17 cellular contexts compared by ENCODE assay signal in the genomic region with DNA sequence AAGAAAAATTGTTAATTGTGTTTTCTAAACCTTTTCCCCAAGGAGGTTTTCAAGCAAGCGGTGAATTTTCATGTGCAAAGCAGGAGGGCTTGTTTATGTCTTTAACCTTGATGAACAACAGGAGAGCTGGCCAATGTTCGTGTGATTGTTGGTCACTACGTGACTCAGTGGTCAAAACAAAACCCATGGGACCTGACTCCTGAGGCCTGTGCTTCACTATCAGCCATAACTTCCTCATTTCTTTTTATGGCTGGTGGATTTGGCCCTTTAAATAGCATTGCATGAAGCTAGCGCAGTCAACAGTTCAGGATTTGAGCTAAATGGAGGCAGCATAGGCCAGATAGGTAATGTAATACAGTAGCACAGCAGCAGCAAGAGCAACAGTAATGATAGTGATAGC.
DNase-seq lines count a peak whose midpoint lies in the region; ATAC-seq, FAIRE-seq and TF ChIP-seq lines count a peak whose summit lies in the region.
"Had no signal": no experiment of that assay in that cellular context is flagged by ENCODE, and none has a peak within 500 bp of the region (broad histone marks: within the 10 kb centered on the region; RNA-seq: fewer than 3 reads in every experiment).

No MANE protein-coding gene starts in this region.

- DNase-seq in GM06990 (ENCODE audit: extremely low read depth, insufficient read length), result peak; percentile 14
- DNase-seq in Kasumi-1 (lab: John Stamatoyannopoulos, UW), result peak; percentile 7 to 18
- DNase-seq in bronchial epithelial cell (ENCODE audit: low read depth), result no peak
- no peak for DNase-seq in vagina (ENCODE audit: extremely low spot score in 2 of 2)
- DNase-seq in BE2C, result no peak
- DNase-seq: activated CD4-positive, CD25-positive, alpha-beta regulatory T cell; activated CD8-positive, alpha-beta memory T cell treated with anti-CD3 and anti-CD28 coated beads, Interleukin-2, amount 50 U/mL, for 48 hours; activated naive CD4-positive, alpha-beta T cell treated with anti-CD3 and anti-CD28 coated beads for 36 hours; dermis blood vessel endothelial cell; esophagus squamous epithelium; NCI-H1092 treated with DMSO at 0.1 percent for 48 hours; NCI-H226; posterior cingulate gyrus; stimulated activated CD4-positive, alpha-beta T cell treated with anti-CD3 and anti-CD28 coated beads, Interleukin-12 subunit alpha, Interleukin-12 subunit beta, amount 100 ng/mL, for 4 hours had no signal

- H3K4me3 ChIP-seq in GM06990 (replicated peaks; ENCODE audit: low read depth, low read length) (no peak overlapping the region), bronchial epithelial cell (ENCODE audit: low read depth, low read length) (no peak overlapping the region), vagina (no peak overlapping the region), BE2C (ENCODE audit: low read depth, low read length) (no peak overlapping the region)
- H3K4me3 ChIP-seq: esophagus squamous epithelium had no signal

- peak; percentile 55 for FAIRE-seq in bronchial epithelial cell (lab: Jason Lieb, UNC)

- intact Hi-C loops in vagina (cut with DNase I), result no loop called here

- no peak for TF ChIP-seq CTCF in GM06990 (IDR thresholded peaks at IDR 0.05; ENCODE audit: insufficient read depth, low read length, poor library complexity, severe bottlenecking)
- TF ChIP-seq CTCF in bronchial epithelial cell (IDR thresholded peaks at IDR 0.05; ENCODE audit: insufficient read depth, low read length, severe bottlenecking), result no peak
- TF ChIP-seq CTCF in vagina (IDR thresholded peaks at IDR 0.05), result no peak
- TF ChIP-seq CTCF in BE2C (IDR thresholded peaks at IDR 0.05; ENCODE audit: low read depth, low read length), result no peak

- H3K36me3 ChIP-seq in GM06990 (ENCODE audit: control insufficient read depth, insufficient read depth, low read length), result no peaks in the 10 kb centered on the region
- no peaks in the 10 kb centered on the region for H3K36me3 ChIP-seq in bronchial epithelial cell (ENCODE audit: control insufficient read depth, insufficient read depth, low read length)
- H3K36me3 ChIP-seq in vagina, result no peaks in the 10 kb centered on the region
- no peaks in the 10 kb centered on the region for H3K36me3 ChIP-seq in BE2C
- H3K36me3 ChIP-seq: esophagus squamous epithelium had no signal

- no peak overlapping the region for H3K27ac ChIP-seq in vagina

- ATAC-seq in GM21737 (IDR thresholded peaks at IDR 0.05; ENCODE audit: unreplicated experiment) (peak; percentile 34), HG03521 (IDR thresholded peaks at IDR 0.05; ENCODE audit: unreplicated experiment) (no peak), HG03439 (IDR thresholded peaks at IDR 0.05; ENCODE audit: unreplicated experiment) (no peak)

- H3K9me3 ChIP-seq in vagina (no peaks in the 10 kb centered on the region), BE2C (no peaks in the 10 kb centered on the region)
- H3K9me3 ChIP-seq: esophagus squamous epithelium had no signal

- TF ChIP-seq POLR2A in vagina (IDR thresholded peaks at IDR 0.05), result no peak

- H3K27me3 ChIP-seq in GM06990 (replicated peaks; ENCODE audit: control insufficient read depth, insufficient read depth, low read length), result no peaks in the 10 kb centered on the region
- H3K27me3 ChIP-seq in bronchial epithelial cell (ENCODE audit: control insufficient read depth, insufficient read depth, low read length), result no peaks in the 10 kb centered on the region
- no peaks in the 10 kb centered on the region for H3K27me3 ChIP-seq in vagina
- H3K27me3 ChIP-seq in BE2C, result no peaks in the 10 kb centered on the region
- H3K27me3 ChIP-seq: esophagus squamous epithelium had no signal

- H3K4me1 ChIP-seq in vagina (no peaks in the 10 kb centered on the region), BE2C (no peaks in the 10 kb centered on the region)

Comparison
In these comparisons a context has a peak if more than half of its experiments do, and no peak if none do; other contexts are left out.
1. DNase-seq: peak in GM06990 (single experiment) and Kasumi-1 (2 of 2); none in bronchial epithelial cell (single experiment), vagina (0 of 2) and BE2C (single experiment).